21 cellular contexts compared by ENCODE assay signal in genomic region chr7:47074702-47075153, GRCh38.
DNase-seq lines count a peak whose midpoint lies in the region; ATAC-seq and TF ChIP-seq lines count a peak whose summit lies in the region.
"Had no signal": no experiment of that assay in that cellular context is flagged by ENCODE, and none has a peak within 500 bp of the region (broad histone marks: within the 10 kb centered on the region; RNA-seq: fewer than 3 reads in every experiment).

No MANE protein-coding gene starts in this region.

- TF ChIP-seq CTCF in VCaP (conservative IDR thresholded peaks at IDR 0.05) (no peak), omental fat pad (IDR thresholded peaks at IDR 0.05) (no peak)

- peak overlapping the region; percentile 6; the same call in 1 of the 2 replicates for H3K27ac ChIP-seq in VCaP
- H3K27ac ChIP-seq: A549, RWPE1 had no signal

- DNase-seq in COLO829 (ENCODE audit: low spot score) (peak; percentile 39), left cardiac atrium (no peak), omental fat pad (ENCODE audit: low spot score) (no peak), NCI-H1105 treated with DMSO at 0.1 percent for 48 hours (lab: John Stamatoyannopoulos, UW) (no peak), nucleus accumbens (lab: John Stamatoyannopoulos, UW) (no peak)
- DNase-seq in stimulated activated CD4-positive, alpha-beta T cell treated with anti-CD3 and anti-CD28 coated beads, Interleukin-2, amount 100 ng/mL, for 48 hours: no peak
- DNase-seq: activated CD4-positive, alpha-beta T cell treated with anti-CD3 and anti-CD28 coated beads for 36 hours; activated T-cell treated with anti-CD3 and anti-CD28 coated beads, Interleukin-2, amount 50 U/mL, for 72 hours; BE2C; Caco-2; DND-41; H9; mammary epithelial cell; naive B cell; NCI-H2081 treated with DMSO at 0.1 percent for 48 hours; posterior cingulate gyrus; spleen had no signal

- intact Hi-C loops in left cardiac atrium (cut with DNase I): no loop called here

- ATAC-seq in left cardiac atrium (peak; percentile 74 to 83), omental fat pad (ENCODE audit: low FRiP score) (peak; percentile 62), HG02798 (IDR thresholded peaks at IDR 0.05; ENCODE audit: poor library complexity, unreplicated experiment) (no peak)
- ATAC-seq: A549; activated CD4-positive, alpha-beta T cell treated with anti-CD3 and anti-CD28 coated beads for 36 hours; activated T-cell treated with anti-CD3 and anti-CD28 coated beads, Interleukin-2, amount 50 U/mL, for 72 hours had no signal
